7 cellular contexts compared by ENCODE assay signal in genomic region chr9:91730806-91731205, GRCh38.
"Had no signal": no experiment of that assay in that cellular context is flagged by ENCODE, and none has a peak within 500 bp of the region (broad histone marks: within the 10 kb centered on the region; RNA-seq: fewer than 3 reads in every experiment).

No MANE protein-coding gene starts in this region.

- H3K36me3 ChIP-seq: HAP-1 had no signal

- H3K9me3 ChIP-seq: HAP-1 had no signal

- H3K27ac ChIP-seq: GM23248, HL-60 had no signal

- H3K27ac Mint-ChIP-seq: HFFc6 had no signal

- H3K4me3 ChIP-seq: GM23248, HAP-1 had no signal

- DNase-seq: GM23248, GOT3, H7, HFFc6 had no signal

- H3K36me3 Mint-ChIP-seq: IgD-negative memory B cell had no signal

- H3K4me3 Mint-ChIP-seq: HFFc6, IgD-negative memory B cell had no signal

- H3K9me3 Mint-ChIP-seq: HFFc6, IgD-negative memory B cell had no signal
